Comparison of ENCODE assay signal across 22 cellular contexts in the genomic region with DNA sequence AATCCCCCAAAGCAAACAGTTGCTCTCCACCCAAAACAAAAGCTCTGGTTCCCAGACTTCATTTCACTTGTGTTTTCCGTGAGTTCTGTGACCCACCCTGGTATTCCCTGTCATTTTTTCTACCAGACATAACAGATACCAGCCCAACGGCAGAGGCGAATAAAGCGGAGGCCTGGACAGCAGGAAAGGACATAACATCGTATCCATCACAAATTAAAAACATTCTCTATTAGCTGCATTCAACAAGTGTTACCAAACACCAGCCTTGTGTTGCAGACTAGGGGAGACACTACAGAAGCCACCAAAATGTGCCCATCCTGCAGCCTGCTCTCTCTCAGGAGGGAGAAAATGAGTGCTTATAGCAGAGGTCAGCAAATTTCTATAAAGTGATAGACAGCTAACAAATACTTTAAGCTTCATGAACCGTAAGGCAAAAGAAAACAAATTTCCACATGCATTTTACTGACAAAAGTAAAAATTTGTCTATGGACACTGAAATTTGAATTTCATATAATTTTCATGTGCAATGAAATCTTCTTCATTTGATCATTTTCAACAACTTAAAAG.
"Had no signal": no experiment of that assay in that cellular context is flagged by ENCODE, and none has a peak within 500 bp of the region (broad histone marks: within the 10 kb centered on the region; RNA-seq: fewer than 3 reads in every experiment).

No MANE protein-coding gene starts in this region.

- H3K4me3 Mint-ChIP-seq: activated CD4-positive, alpha-beta memory T cell treated with anti-CD3 and anti-CD28 coated beads for 36 hours; activated CD4-positive, alpha-beta T cell treated with anti-CD3 and anti-CD28 coated beads, Interleukin-2, amount 10 ng/mL, durations not matched to agents 7 days and 5 days; activated naive CD4-positive, alpha-beta T cell treated with anti-CD3 and anti-CD28 coated beads for 36 hours; activated naive CD8-positive, alpha-beta T cell; activated T-helper 17 cell treated with anti-CD3 and anti-CD28 coated beads, Interleukin-2, amount 50 U/mL, for 72 hours; T-helper 17 cell; WTC11 had no signal

- ATAC-seq: activated T-helper 17 cell treated with anti-CD3 and anti-CD28 coated beads, Interleukin-2, amount 50 U/mL, for 72 hours; T-helper 17 cell; WTC11 had no signal

- H3K36me3 Mint-ChIP-seq: activated CD4-positive, alpha-beta memory T cell treated with anti-CD3 and anti-CD28 coated beads for 36 hours; activated naive CD8-positive, alpha-beta T cell; WTC11 had no signal

- H3K9me3 Mint-ChIP-seq: activated CD4-positive, alpha-beta memory T cell treated with anti-CD3 and anti-CD28 coated beads for 36 hours; activated CD4-positive, alpha-beta T cell treated with anti-CD3 and anti-CD28 coated beads, Interleukin-2, amount 10 ng/mL, durations not matched to agents 7 days and 5 days; activated naive CD4-positive, alpha-beta T cell treated with anti-CD3 and anti-CD28 coated beads for 36 hours; activated T-helper 17 cell treated with anti-CD3 and anti-CD28 coated beads, Interleukin-2, amount 50 U/mL, for 72 hours; WTC11 had no signal

- H3K27ac Mint-ChIP-seq: activated CD4-positive, alpha-beta memory T cell treated with anti-CD3 and anti-CD28 coated beads for 36 hours; activated CD4-positive, alpha-beta T cell treated with anti-CD3 and anti-CD28 coated beads, Interleukin-2, amount 10 ng/mL, durations not matched to agents 7 days and 5 days; activated naive CD4-positive, alpha-beta T cell treated with anti-CD3 and anti-CD28 coated beads for 36 hours; activated naive CD8-positive, alpha-beta T cell; activated T-helper 17 cell treated with anti-CD3 and anti-CD28 coated beads, Interleukin-2, amount 50 U/mL, for 72 hours; T-helper 17 cell; WTC11 had no signal

- DNase-seq: activated CD4-positive, alpha-beta memory T cell treated with anti-CD3 and anti-CD28 coated beads for 36 hours; activated CD4-positive, alpha-beta T cell treated with anti-CD3 and anti-CD28 coated beads, Interleukin-2, amount 10 ng/mL, durations not matched to agents 7 days and 5 days; activated CD4-positive, CD25-positive, alpha-beta regulatory T cell treated with anti-CD3 and anti-CD28 coated beads, Interleukin-2, amount 50 U/mL, for 72 hours; activated gamma-delta T cell; activated naive CD4-positive, alpha-beta T cell treated with anti-CD3 and anti-CD28 coated beads for 36 hours; activated T-cell treated with anti-CD3 and anti-CD28 coated beads for 4 hours; activated T-cell treated with anti-CD3 and anti-CD28 coated beads, Interleukin-2, amount 50 U/mL, for 48 hours; KG1; NCI-H1048; NCI-H1417; NCI-H1930; NCI-H2107; NCI-H2171 treated with DMSO at 0.1 percent for 48 hours; NCI-H226; NCI-H526; NCI-H82; SIG-M5; T-helper 17 cell; T-helper 9 cell had no signal

- H3K4me1 Mint-ChIP-seq: activated CD4-positive, alpha-beta T cell treated with anti-CD3 and anti-CD28 coated beads, Interleukin-2, amount 10 ng/mL, durations not matched to agents 7 days and 5 days; activated T-helper 17 cell treated with anti-CD3 and anti-CD28 coated beads, Interleukin-2, amount 50 U/mL, for 72 hours; T-helper 17 cell had no signal
